In the genomic region with DNA sequence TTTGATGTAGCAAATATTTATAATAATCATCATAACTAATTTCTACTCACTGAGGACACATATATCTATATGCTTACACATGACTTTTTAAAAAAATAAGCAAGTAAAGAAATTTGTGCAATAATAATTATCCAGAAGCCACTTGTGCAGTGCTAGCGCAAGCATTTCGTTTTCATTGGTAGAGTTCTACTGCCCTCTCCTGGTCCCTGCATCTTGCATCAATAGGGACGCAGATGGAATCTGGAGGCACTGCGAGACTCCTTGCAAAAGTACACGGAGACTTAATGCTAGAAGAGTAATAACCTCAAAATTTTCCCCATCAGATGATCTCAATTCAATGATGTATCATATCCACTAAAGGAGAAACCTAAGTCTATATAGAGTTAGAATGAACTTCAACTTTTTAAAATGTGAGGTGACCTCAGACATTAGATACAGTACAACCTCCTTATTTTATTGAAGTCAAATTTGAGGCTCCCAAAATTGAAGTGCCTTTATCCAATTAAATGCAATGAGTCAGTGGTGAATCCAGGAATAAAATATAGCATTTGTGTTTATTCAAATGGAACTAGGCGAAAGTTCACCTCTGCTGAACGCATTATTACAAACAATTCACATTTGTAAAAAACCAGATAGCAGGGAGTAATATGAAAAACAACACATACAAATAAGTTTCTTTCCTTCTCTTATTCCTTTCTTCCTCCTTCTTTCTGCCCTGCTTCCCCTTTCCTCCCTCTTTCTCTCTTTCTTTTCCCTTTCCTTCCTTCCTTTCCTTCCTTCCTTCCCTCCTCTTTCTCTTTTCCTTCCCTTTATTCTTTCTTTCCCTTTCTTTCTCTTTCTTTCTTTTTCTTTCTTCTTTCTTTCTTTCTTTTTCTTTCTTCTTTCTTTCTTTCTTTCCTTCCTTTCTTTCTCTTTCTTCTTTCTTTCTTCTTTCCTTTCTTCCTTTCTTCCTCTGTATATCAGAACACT, we compare ENCODE assay signal across 8 cellular contexts.
DNase-seq lines count a peak whose midpoint lies in the region; ATAC-seq, FAIRE-seq and TF ChIP-seq lines count a peak whose summit lies in the region.

No MANE protein-coding gene starts in this region.

- no peaks in the 10 kb centered on the region for H3K27me3 ChIP-seq in SK-N-SH (ENCODE audit: insufficient read depth)
- H3K27me3 ChIP-seq in GM12878 (replicated peaks in 1 of 2; ENCODE audit: control insufficient read depth in 2 of 2, insufficient read depth in 2 of 2, low read length in 1 of 2): no peaks in the 10 kb centered on the region
- no peaks in the 10 kb centered on the region for H3K27me3 ChIP-seq in spleen (replicated peaks in 1 of 7)

- H3K4me1 ChIP-seq in SK-N-SH (ENCODE audit: control insufficient read depth in 1 of 2, insufficient read depth in 2 of 2, low read depth in 1 of 2, low read length in 1 of 2): no peaks in the 10 kb centered on the region; a peak in 1 of 4 replicates
- no peaks in the 10 kb centered on the region for H3K4me1 ChIP-seq in GM12878 (ENCODE audit: control insufficient read depth, insufficient read depth, low read length)
- H3K4me1 ChIP-seq in spleen: peaks cover 0 to 6% (median 0%) of the 10 kb centered on the region in 6 donors

- peak overlapping the region; percentile 34 for H3K4me2 ChIP-seq in SK-N-SH
- no peak overlapping the region for H3K4me2 ChIP-seq in GM12878 (ENCODE audit: control insufficient read depth, insufficient read depth)

- DNase-seq in stimulated activated CD4-positive, alpha-beta T cell treated with anti-CD3 and anti-CD28 coated beads, Interleukin-12 subunit alpha, Interleukin-12 subunit beta, amount 100 ng/mL, for 24 hours (ENCODE audit: low read depth in 2 of 2): peak; percentile 5 to 29
- no peak for DNase-seq in stimulated activated CD4-positive, alpha-beta T cell treated with anti-CD3 and anti-CD28 coated beads, Interleukin-4, amount 100 ng/mL, for 1 hour
- DNase-seq in NAMALWA (ENCODE audit: low spot score) (peak; percentile 75), SK-N-SH (peak; percentile 49), GM12878 (ENCODE audit: low read depth, low spot score) (peak; percentile 11), iPS-NIHi11 (ENCODE audit: low spot score) (peak; percentile 66), spleen (no peak)

- TF ChIP-seq CTCF in SK-N-SH (IDR thresholded peaks at IDR 0.05) (peak; percentile 96), GM12878 (IDR thresholded peaks at IDR 0.05 in 2 of 3, conservative IDR thresholded peaks at IDR 0.05 in 1 of 3; ENCODE audit: control insufficient read depth in 2 of 3, extremely low read depth in 1 of 3, insufficient read depth in 1 of 3, low read depth in 3 of 3, low read length in 3 of 3) (peak; percentile 69 to 82 (median 74)), spleen (IDR thresholded peaks at IDR 0.05 in 8 of 11, conservative IDR thresholded peaks at IDR 0.05 in 3 of 11) (peak; percentile 20 to 79 (median 67))

- CTCF ChIA-PET in SK-N-SH (lab: Yijun Ruan, JAX): interaction anchor here (0.6 to 1.5 kb wide), 10 partner anchors 10 to 1333 kb away, joined by 3 to 10 read pairs (median 3); no protein-coding TSS in a partner anchor
- CTCF ChIA-PET in GM12878 (lab: Yijun Ruan, JAX): interaction anchor here (0.6 to 1.0 kb wide), 2 partner anchors 203 to 490 kb away, joined by 3 to 4 read pairs; no protein-coding TSS in a partner anchor

- H4K20me1 ChIP-seq in SK-N-SH (ENCODE audit: insufficient read depth) (no peaks in the 10 kb centered on the region), GM12878 (ENCODE audit: control insufficient read depth, insufficient read depth) (no peaks in the 10 kb centered on the region)

- BruUV-seq in GM12878 (replicated peaks; lab: Mats Ljungman, UMichigan): no TSS peak

- intact Hi-C loops in GM12878 (cut with micrococcal nuclease; ENCODE audit: unreplicated experiment) (loop anchor here (1.0 to 10.0 kb wide), 5 partner anchors 489 to 1160 kb away; no protein-coding TSS in a partner anchor), spleen (cut with DNase I; ENCODE audit: low total_unique reads) (loop anchor here (5.0 kb wide), 1 partner anchor 1160 kb away; no protein-coding TSS in a partner anchor)

- H3K9me3 ChIP-seq in SK-N-SH (no peaks in the 10 kb centered on the region), GM12878 (replicated peaks; ENCODE audit: control insufficient read depth, insufficient read depth, low read length) (no peaks in the 10 kb centered on the region), spleen (no peaks in the 10 kb centered on the region)

- peak; percentile 97 for TF ChIP-seq RAD21 in SK-N-SH (IDR thresholded peaks at IDR 0.05; ENCODE audit: low read length)
- TF ChIP-seq RAD21 in GM12878 (IDR thresholded peaks at IDR 0.05; ENCODE audit: insufficient read depth, low read depth, low read length): peak; percentile 90

- peak overlapping the region; percentile 17 to 24; a peak in 2 of 4 replicates for H3K27ac ChIP-seq in SK-N-SH (ENCODE audit: low read depth in 2 of 2, low read length in 1 of 2)
- no peak overlapping the region for H3K27ac ChIP-seq in GM12878 (ENCODE audit: control insufficient read depth, insufficient read depth)
- H3K27ac ChIP-seq in spleen: no peak overlapping the region

- H3K9me2 ChIP-seq in SK-N-SH: no peaks in the 10 kb centered on the region

- SMC1A ChIA-PET in GM12878 (lab: Charles Lee; ENCODE audit: uncharacterized antibody, unreplicated experiment): interaction anchor here (1.4 kb wide), 1 partner anchor 489 kb away, joined by 8 read pairs; no protein-coding TSS in a partner anchor

- peak; percentile 66 for FAIRE-seq in GM12878 (lab: Jason Lieb, UNC)

- H3K9ac ChIP-seq in SK-N-SH (0 out of 2 replicates have a peak overlapping the region, but pooled peaks have one; percentile 5), GM12878 (ENCODE audit: control insufficient read depth, insufficient read depth, low read length) (no peak overlapping the region)

- ATAC-seq in HG02571 (IDR thresholded peaks at IDR 0.05; ENCODE audit: unreplicated experiment): peak; percentile 88
- peak; percentile 88 for ATAC-seq in GM12878

- TF ChIP-seq POLR2A in GM12878 (IDR thresholded peaks at IDR 0.05; ENCODE audit: low read depth, low read length) (no peak), spleen (IDR thresholded peaks at IDR 0.05) (no peak)

- H3K4me3 ChIP-seq in SK-N-SH (ENCODE audit: low read depth in 2 of 2, low read length in 1 of 2): peak overlapping the region in 1 of 2 experiments; percentile 16; a peak in 1 of 4 replicates
- H3K4me3 ChIP-seq in GM12878: no peak overlapping the region
- H3K4me3 ChIP-seq in spleen: no peak overlapping the region

- RAD21 ChIA-PET in GM12878 (lab: Charles Lee; ENCODE audit: unreplicated experiment): interaction anchor here (1.0 to 1.9 kb wide), 2 partner anchors 486 to 490 kb away, joined by 3 to 7 read pairs; no protein-coding TSS in a partner anchor

- no peak for TF ChIP-seq EP300 in SK-N-SH (IDR thresholded peaks at IDR 0.05; ENCODE audit: borderline replicate concordance in 1 of 2, low read depth in 1 of 2, low read length in 1 of 2)
- TF ChIP-seq EP300 in GM12878 (IDR thresholded peaks at IDR 0.05; ENCODE audit: borderline replicate concordance in 1 of 2, control insufficient read depth in 1 of 2, low read depth in 2 of 2, low read length in 2 of 2): no peak

- H3K79me2 ChIP-seq in SK-N-SH (ENCODE audit: insufficient read depth) (no peaks in the 10 kb centered on the region), GM12878 (ENCODE audit: control insufficient read depth, insufficient read depth, low read length) (no peaks in the 10 kb centered on the region)

- H2AFZ ChIP-seq in SK-N-SH (ENCODE audit: low read depth): peak overlapping the region; percentile 90
- H2AFZ ChIP-seq in GM12878 (ENCODE audit: control insufficient read depth, low read depth, low read length): no peak overlapping the region

- H3F3A ChIP-seq in SK-N-SH (replicated peaks; ENCODE audit: insufficient read depth): no peaks in the 10 kb centered on the region

- in situ Hi-C loops in GM12878 (cut with MboI): loop anchor here (5.0 to 10.0 kb wide), 2 partner anchors 490 to 878 kb away; no protein-coding TSS in a partner anchor

- POLR2A ChIA-PET in SK-N-SH (lab: Yijun Ruan, JAX): no interaction called here
- POLR2A ChIA-PET in GM12878 (lab: Charles Lee): no interaction called here

- 6% methylated on average over 7 of the region's 7 CpGs for WGBS in SK-N-SH (ENCODE audit: low lambda C conversion rate)
- WGBS in GM12878 (ENCODE audit: insufficient coverage, insufficient replicate concordance, low lambda C conversion rate, missing lambda C conversion rate): 25% methylated on average over 7 of the region's 7 CpGs
- 25 to 33% (median 29%) methylated on average over 7 of the region's 7 CpGs for WGBS in spleen, 5 donors

- no peaks in the 10 kb centered on the region for H3K36me3 ChIP-seq in SK-N-SH (replicated peaks in 1 of 2; ENCODE audit: control insufficient read depth in 1 of 2, insufficient read depth in 2 of 2, low read length in 1 of 2)
- no peaks in the 10 kb centered on the region for H3K36me3 ChIP-seq in GM12878 (ENCODE audit: control insufficient read depth in 2 of 2, insufficient read depth in 2 of 2, low read length in 1 of 2)
- H3K36me3 ChIP-seq in spleen: no peaks in the 10 kb centered on the region

TF ChIP-seq in SK-N-SH, 30 proteins besides CTCF, POLR2A, EP300 and RAD21 (continues in another document):
- TF ChIP-seq, protein P1, sequence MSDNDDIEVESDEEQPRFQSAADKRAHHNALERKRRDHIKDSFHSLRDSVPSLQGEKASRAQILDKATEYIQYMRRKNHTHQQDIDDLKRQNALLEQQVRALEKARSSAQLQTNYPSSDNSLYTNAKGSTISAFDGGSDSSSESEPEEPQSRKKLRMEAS (IDR thresholded peaks at IDR 0.05; ENCODE audit: low read depth): no peak
- no peak for TF ChIP-seq RXRA (IDR thresholded peaks at IDR 0.05; ENCODE audit: borderline replicate concordance, low read depth)
- TF ChIP-seq FOXJ3 (CRISPR knock-in tag; IDR thresholded peaks at IDR 0.05): no peak
- TF ChIP-seq RCOR1 (IDR thresholded peaks at IDR 0.05; ENCODE audit: low read length): 0 out of 2 replicates have a peak, but pooled peaks have one; percentile 28
- no peak for TF ChIP-seq RFX5 (IDR thresholded peaks at IDR 0.05; ENCODE audit: low read length)
- no peak for TF ChIP-seq GATA2 (CRISPR knock-in tag; IDR thresholded peaks at IDR 0.05)
- no peak for TF ChIP-seq FOSL2 (IDR thresholded peaks at IDR 0.05; ENCODE audit: borderline replicate concordance, low read depth)

TF ChIP-seq in GM12878, 131 proteins besides CTCF, POLR2A, EP300 and RAD21 (continues in another document):
- no peak for TF ChIP-seq PML (IDR thresholded peaks at IDR 0.05; ENCODE audit: low read length)
- 0 out of 2 replicates have a peak, but pooled peaks have one; percentile 21 for TF ChIP-seq YY1 (IDR thresholded peaks at IDR 0.05; ENCODE audit: low read depth, low read length)
- TF ChIP-seq, protein P2, sequence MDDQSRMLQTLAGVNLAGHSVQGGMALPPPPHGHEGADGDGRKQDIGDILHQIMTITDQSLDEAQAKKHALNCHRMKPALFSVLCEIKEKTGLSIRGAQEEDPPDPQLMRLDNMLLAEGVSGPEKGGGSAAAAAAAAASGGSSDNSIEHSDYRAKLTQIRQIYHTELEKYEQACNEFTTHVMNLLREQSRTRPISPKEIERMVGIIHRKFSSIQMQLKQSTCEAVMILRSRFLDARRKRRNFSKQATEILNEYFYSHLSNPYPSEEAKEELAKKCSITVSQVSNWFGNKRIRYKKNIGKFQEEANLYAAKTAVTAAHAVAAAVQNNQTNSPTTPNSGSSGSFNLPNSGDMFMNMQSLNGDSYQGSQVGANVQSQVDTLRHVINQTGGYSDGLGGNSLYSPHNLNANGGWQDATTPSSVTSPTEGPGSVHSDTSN (IDR thresholded peaks at IDR 0.05; ENCODE audit: insufficient replicate concordance, low read depth, low read length): no peak

Comparison
In these comparisons a context has a peak if more than half of its experiments do, and no peak if none do; other contexts are left out.
1. DNase-seq: peak in stimulated activated CD4-positive, alpha-beta T cell treated with anti-CD3 and anti-CD28 coated beads, Interleukin-12 subunit alpha, Interleukin-12 subunit beta, amount 100 ng/mL, for 24 hours (2 of 2), NAMALWA (single experiment), SK-N-SH (single experiment), GM12878 (single experiment) and iPS-NIHi11 (single experiment); none in stimulated activated CD4-positive, alpha-beta T cell treated with anti-CD3 and anti-CD28 coated beads, Interleukin-4, amount 100 ng/mL, for 1 hour (single experiment) and spleen (single experiment).
2. H3K27ac ChIP-seq: peak in SK-N-SH (2 of 2); none in GM12878 (single experiment) and spleen (0 of 8).
3. Peak in every context shown above with its lines, with median percentiles within 50 percentile points of each other: CTCF ChIP-seq.